Comparison of ENCODE assay signal across 9 cellular contexts in the genomic region with DNA sequence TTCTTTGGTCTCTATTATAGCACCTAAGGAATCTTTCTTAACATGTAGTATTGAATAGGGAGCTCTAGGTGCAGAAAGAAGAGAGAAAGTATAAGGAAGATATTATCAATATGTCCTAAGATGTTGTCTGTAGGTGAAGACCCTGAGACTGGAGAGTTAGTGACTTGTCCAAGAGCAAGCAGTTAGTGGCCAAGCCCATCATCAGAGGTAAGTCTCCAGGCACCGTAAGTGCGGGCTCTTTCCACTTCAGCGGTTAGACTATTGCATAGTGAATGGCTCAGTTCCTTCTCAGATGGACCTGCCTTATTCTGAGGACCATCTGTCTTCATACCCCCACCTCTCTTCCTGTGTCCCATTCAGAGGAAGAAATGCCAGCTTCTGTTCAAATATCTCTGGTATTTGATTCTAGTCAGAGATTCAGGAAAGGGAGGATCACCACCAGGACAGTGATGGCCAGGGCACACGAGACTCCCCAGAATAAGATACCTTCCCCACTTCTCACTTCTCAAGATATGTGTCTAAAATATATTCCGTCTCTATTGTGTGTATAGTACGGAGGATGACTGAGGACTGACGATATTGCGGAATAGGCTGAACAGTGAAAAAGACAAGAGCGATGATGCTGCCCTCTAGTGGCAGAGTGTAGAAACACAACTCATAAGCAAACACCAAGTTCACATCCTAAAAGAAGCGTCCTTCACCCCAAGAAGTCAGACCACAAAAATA. TPM values are rescaled to one million over a fixed set of nuclear protein-coding genes. Genes with fewer than 3 reads are reported as not detected.
DNase-seq lines count a peak whose midpoint lies in the region; ATAC-seq, FAIRE-seq and TF ChIP-seq lines count a peak whose summit lies in the region.
"Had no signal": no experiment of that assay in that cellular context is flagged by ENCODE, and none has a peak within 500 bp of the region (broad histone marks: within the 10 kb centered on the region; RNA-seq: fewer than 3 reads in every experiment).

No MANE protein-coding gene starts in this region.

- intact Hi-C loops in Caco-2 (cut with micrococcal nuclease; ENCODE audit: unreplicated experiment) (loop anchor here (1.0 to 2.0 kb wide), 6 partner anchors 45 to 757 kb away; a partner anchor contains a TSS), endothelial cell of umbilical vein (cut with micrococcal nuclease) (loop anchor here (1.0 to 10.0 kb wide), 4 partner anchors 127 to 757 kb away; no protein-coding TSS in a partner anchor)

- peak; percentile 82 to 87 for TF ChIP-seq CTCF in Caco-2 (IDR thresholded peaks at IDR 0.05; ENCODE audit: insufficient read depth in 1 of 2, low read depth in 1 of 2, low read length in 1 of 2, severe bottlenecking in 1 of 2, unreplicated experiment in 1 of 2)
- TF ChIP-seq CTCF in endothelial cell of umbilical vein (IDR thresholded peaks at IDR 0.05; ENCODE audit: extremely low read depth in 1 of 2, insufficient read depth in 1 of 2, low read depth in 1 of 2, low read length in 2 of 2), result peak; percentile 68 to 76

- peaks cover 13% of the 10 kb centered on the region for H3K4me1 ChIP-seq in Caco-2
- H3K4me1 ChIP-seq in endothelial cell of umbilical vein (ENCODE audit: control insufficient read depth, extremely low read depth, insufficient read depth, low read length), result peaks cover 3% of the 10 kb centered on the region

- peak overlapping the region; percentile 88 for H3K4me2 ChIP-seq in endothelial cell of umbilical vein (ENCODE audit: insufficient read depth, low read length)

- peak; percentile 96 for FAIRE-seq in endothelial cell of umbilical vein (lab: Jason Lieb, UNC)

- peaks cover 11% of the 10 kb centered on the region for H3K4me1 Mint-ChIP-seq in Caco-2 (ENCODE audit: low read depth, unreplicated experiment)
- H3K4me1 Mint-ChIP-seq in activated CD8-positive, alpha-beta memory T cell treated with anti-CD3 and anti-CD28 coated beads, Interleukin-2, amount 10 ng/mL, durations not matched to agents 7 days and 5 days, result peaks cover 4% of the 10 kb centered on the region

- H3K9me3 Mint-ChIP-seq in Caco-2 (ENCODE audit: unreplicated experiment), result peaks cover 11% of the 10 kb centered on the region
- no peaks in the 10 kb centered on the region for H3K9me3 Mint-ChIP-seq in activated CD8-positive, alpha-beta memory T cell treated with anti-CD3 and anti-CD28 coated beads, Interleukin-2, amount 10 ng/mL, durations not matched to agents 7 days and 5 days (ENCODE audit: low read depth)

- no peak overlapping the region for H3K4me3 ChIP-seq in Caco-2 (ENCODE audit: low read depth, low read length)
- peak overlapping the region in 1 of 3 experiments; percentile 44 for H3K4me3 ChIP-seq in endothelial cell of umbilical vein (replicated peaks in 1 of 3; ENCODE audit: insufficient read depth in 1 of 3, low read depth in 1 of 3, low read length in 3 of 3)

- H3K27ac Mint-ChIP-seq in Caco-2 (ENCODE audit: unreplicated experiment), result no peak overlapping the region
- no peak overlapping the region for H3K27ac Mint-ChIP-seq in activated CD8-positive, alpha-beta memory T cell treated with anti-CD3 and anti-CD28 coated beads, Interleukin-2, amount 10 ng/mL, durations not matched to agents 7 days and 5 days

- H3K9ac ChIP-seq in endothelial cell of umbilical vein (replicated peaks; ENCODE audit: extremely low read depth, insufficient read depth, low read length), result peak overlapping the region; percentile 14

- no peaks in the 10 kb centered on the region for H4K20me1 ChIP-seq in endothelial cell of umbilical vein (replicated peaks; ENCODE audit: control insufficient read depth, extremely low read depth, insufficient read depth, low read length)

- H3K9me1 ChIP-seq in endothelial cell of umbilical vein (replicated peaks; ENCODE audit: control insufficient read depth, extremely low read depth, insufficient read depth, low read length), result no peaks in the 10 kb centered on the region

- H3K27me3 ChIP-seq in Caco-2 (replicated peaks; ENCODE audit: control insufficient read depth, insufficient read depth, low read length) (no peaks in the 10 kb centered on the region), endothelial cell of umbilical vein (ENCODE audit: control insufficient read depth in 2 of 2, insufficient read depth in 2 of 2, low read length in 2 of 2) (peaks cover 0 to 2% of the 10 kb centered on the region in 2 experiments)

- no peaks in the 10 kb centered on the region for H3K9me3 ChIP-seq in Caco-2
- no peaks in the 10 kb centered on the region for H3K9me3 ChIP-seq in endothelial cell of umbilical vein (replicated peaks; ENCODE audit: control insufficient read depth, insufficient read depth, low read length)

- no peaks in the 10 kb centered on the region for H3K36me3 Mint-ChIP-seq in Caco-2 (ENCODE audit: insufficient read depth, unreplicated experiment)
- no peaks in the 10 kb centered on the region for H3K36me3 Mint-ChIP-seq in activated CD8-positive, alpha-beta memory T cell treated with anti-CD3 and anti-CD28 coated beads, Interleukin-2, amount 10 ng/mL, durations not matched to agents 7 days and 5 days

- no peaks in the 10 kb centered on the region for H3K27me3 Mint-ChIP-seq in Caco-2 (ENCODE audit: insufficient read depth, unreplicated experiment)
- H3K27me3 Mint-ChIP-seq in activated CD8-positive, alpha-beta memory T cell treated with anti-CD3 and anti-CD28 coated beads, Interleukin-2, amount 10 ng/mL, durations not matched to agents 7 days and 5 days, result peaks cover 3% of the 10 kb centered on the region

- H3K27ac ChIP-seq in endothelial cell of umbilical vein (ENCODE audit: insufficient read depth, low read depth, low read length), result no peak overlapping the region
- H3K27ac ChIP-seq: epithelial cell of prostate had no signal

- peak; percentile 87 for ATAC-seq in GM19455 (IDR thresholded peaks at IDR 0.05; ENCODE audit: unreplicated experiment)
- peak; percentile 86 for ATAC-seq in activated CD8-positive, alpha-beta memory T cell treated with anti-CD3 and anti-CD28 coated beads, Interleukin-2, amount 10 ng/mL, durations not matched to agents 7 days and 5 days
- no peak for ATAC-seq in stimulated activated naive CD8-positive, alpha-beta T cell treated with anti-CD3 and anti-CD28 coated beads, Interleukin-15, Interleukin-2, amounts not matched to agents 100 U/mL and 50 U/mL, for 24 hours

- dilution Hi-C loops in endothelial cell of umbilical vein (cut with MboI; ENCODE audit: extremely low pct_ligation_motif_present, low sequenced_read_pairs), result no loop called here

- CTCF ChIA-PET in Caco-2 (lab: Charles Lee), result interaction anchor here (3.0 to 5.4 kb wide), 2 partner anchors 44 to 128 kb away, joined by 13 to 61 read pairs; no protein-coding TSS in a partner anchor
- CTCF ChIA-PET in activated CD8-positive, alpha-beta memory T cell treated with anti-CD3 and anti-CD28 coated beads, Interleukin-2, amount 10 ng/mL, durations not matched to agents 7 days and 5 days (lab: Charles Lee), result interaction anchor here (0.6 to 6.0 kb wide), 20 partner anchors 9 to 758 kb away, joined by 3 to 73 read pairs (median 4); a partner anchor contains a TSS
- CTCF ChIA-PET in endothelial cell of umbilical vein (lab: Charles Lee), result interaction anchor here (0.6 to 9.2 kb wide), 41 partner anchors 10 to 758 kb away, joined by 3 to 292 read pairs (median 4); a partner anchor contains a TSS

- POLR2A ChIA-PET in Caco-2 (lab: Charles Lee) (no interaction called here), endothelial cell of umbilical vein (lab: Charles Lee) (no interaction called here)

- H2AFZ ChIP-seq in endothelial cell of umbilical vein (ENCODE audit: low read depth, low read length), result peak overlapping the region; percentile 95

- H3K79me2 ChIP-seq in endothelial cell of umbilical vein (ENCODE audit: control insufficient read depth, insufficient read depth, low read length), result no peaks in the 10 kb centered on the region

- peak; percentile 48 to 65 for DNase-seq in Caco-2
- peak; percentile 64 for DNase-seq in HS-27A (ENCODE audit: low read depth)
- peak; percentile 92 for DNase-seq in NCI-H82 (lab: John Stamatoyannopoulos, UW)
- peak; percentile 68 for DNase-seq in activated CD8-positive, alpha-beta memory T cell treated with anti-CD3 and anti-CD28 coated beads, Interleukin-2, amount 10 ng/mL, durations not matched to agents 7 days and 5 days
- DNase-seq in endothelial cell of umbilical vein (ENCODE audit: low read depth, low spot score), result peak; percentile 80
- DNase-seq in myocyte (ENCODE audit: low read depth), result peak; percentile 78
- peak; percentile 56 for DNase-seq in stimulated activated naive CD8-positive, alpha-beta T cell treated with anti-CD3 and anti-CD28 coated beads, Interleukin-15, Interleukin-2, amounts not matched to agents 100 U/mL and 50 U/mL, for 24 hours

- TF ChIP-seq POLR2A in endothelial cell of umbilical vein (IDR thresholded peaks at IDR 0.05; ENCODE audit: low read depth, low read length), result no peak

- H3K4me3 Mint-ChIP-seq in Caco-2 (ENCODE audit: unreplicated experiment), result peak overlapping the region; percentile 64
- H3K4me3 Mint-ChIP-seq in activated CD8-positive, alpha-beta memory T cell treated with anti-CD3 and anti-CD28 coated beads, Interleukin-2, amount 10 ng/mL, durations not matched to agents 7 days and 5 days, result peak overlapping the region; percentile 19

- no TSS peak for BruUV-seq in Caco-2 (replicated peaks; lab: Mats Ljungman, UMichigan)
- BruUV-seq in endothelial cell of umbilical vein (replicated peaks; lab: Mats Ljungman, UMichigan), result no TSS peak

- H3K36me3 ChIP-seq in Caco-2 (ENCODE audit: control insufficient read depth, insufficient read depth, low read length) (no peaks in the 10 kb centered on the region), endothelial cell of umbilical vein (ENCODE audit: control insufficient read depth in 2 of 2, extremely low read depth in 1 of 2, insufficient read depth in 2 of 2, low read length in 2 of 2) (no peaks in the 10 kb centered on the region)

TF ChIP-seq in endothelial cell of umbilical vein, 7 proteins besides CTCF, POLR2A, EP300 and RAD21 (continues in another document):
- TF ChIP-seq GATA2 (IDR thresholded peaks at IDR 0.05; ENCODE audit: insufficient read depth, insufficient read length, low read depth, low read length) (no peak), MYC (IDR thresholded peaks at IDR 0.05; ENCODE audit: low read depth, low read length) (no peak)

RNA-seq across cellular contexts. Expression of a gene that starts 19.1 kb away (rescaled TPM):
- 2.9 and 4.2 TPM in 2 replicates for total RNA-seq in Caco-2 (2022)
- not detected for total RNA-seq in activated CD8-positive, alpha-beta memory T cell treated with anti-CD3 and anti-CD28 coated beads, Interleukin-2, amount 10 ng/mL, durations not matched to agents 7 days and 5 days
- not detected in 2 replicates for total RNA-seq in endothelial cell of umbilical vein
- not detected in 2 replicates for polyA plus RNA-seq in endothelial cell of umbilical vein
- not detected in 2 replicates for polyA plus RNA-seq in endothelial cell of umbilical vein (2011; cell fraction: cytosol; rRNA removed)
- not detected in 2 replicates for polyA plus RNA-seq in endothelial cell of umbilical vein (2011; cell fraction: nucleus; rRNA removed)
- not detected in 2 replicates for polyA plus RNA-seq in endothelial cell of umbilical vein (2012)
- polyA minus RNA-seq in endothelial cell of umbilical vein, result not detected in 2 replicates
- not detected for polyA minus RNA-seq in endothelial cell of umbilical vein (2011; cell fraction: cytosol; rRNA and poly(A)+ RNA removed)
- not detected in 2 replicates for polyA minus RNA-seq in endothelial cell of umbilical vein (2011; cell fraction: nucleus; rRNA and poly(A)+ RNA removed)
- total RNA-seq in myocyte, result not detected in 2 replicates
- polyA plus RNA-seq in myocyte (2012), result not detected
